In the genomic region with DNA sequence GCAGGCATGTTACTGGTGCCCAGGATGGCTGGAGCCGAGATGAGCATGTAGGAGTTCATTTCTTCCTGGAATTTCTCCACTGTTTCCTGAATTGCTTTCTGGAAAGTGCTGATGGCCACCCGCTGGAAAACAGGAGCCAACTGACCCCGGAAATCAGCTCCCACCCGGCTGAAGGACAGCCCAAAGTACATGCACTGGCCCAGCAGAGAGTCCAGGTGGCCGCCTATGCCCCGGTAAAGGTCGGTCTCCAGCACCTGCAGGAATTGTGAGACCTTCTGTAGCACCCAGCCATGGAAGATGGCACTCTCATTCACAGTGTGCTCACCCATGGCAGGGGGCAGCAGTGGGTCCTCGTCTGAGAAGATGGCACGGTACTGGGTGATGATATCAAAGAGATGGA, we compare ENCODE assay signal across 18 cellular contexts. TPM values are rescaled to one million over a fixed set of nuclear protein-coding genes. Genes with fewer than 3 reads are reported as not detected.
DNase-seq lines count a peak whose midpoint lies in the region; ATAC-seq and TF ChIP-seq lines count a peak whose summit lies in the region.
"Had no signal": no experiment of that assay in that cellular context is flagged by ENCODE, and none has a peak within 500 bp of the region (broad histone marks: within the 10 kb centered on the region; RNA-seq: fewer than 3 reads in every experiment).

No MANE protein-coding gene starts in this region.

- peaks cover 38 to 64% of the 10 kb centered on the region in 2 experiments for H3K79me1 ChIP-seq in IMR-90 (ENCODE audit: low read depth in 1 of 2, low read length in 2 of 2)

- no peaks in the 10 kb centered on the region for H3K9me1 ChIP-seq in IMR-90 (ENCODE audit: insufficient read depth, low read length)

- no peak overlapping the region for H2BK15ac ChIP-seq in IMR-90 (ENCODE audit: low read depth, low read length)

- H3K4me1 ChIP-seq in IMR-90 (ENCODE audit: control insufficient read depth, insufficient read depth, low read length) (peaks cover 3% of the 10 kb centered on the region), upper lobe of right lung (peaks cover 16% of the 10 kb centered on the region)
- H3K4me1 ChIP-seq: BE2C had no signal

- no peak overlapping the region for H3K4me3 ChIP-seq in IMR-90 (ENCODE audit: insufficient read depth, low read depth, low read length)
- H3K4me3 ChIP-seq in upper lobe of right lung, result no peak overlapping the region
- H3K4me3 ChIP-seq: GM23248, HAP-1 had no signal

- peaks cover 37% of the 10 kb centered on the region for H3K36me3 ChIP-seq in IMR-90 (ENCODE audit: control insufficient read depth, insufficient read depth, low read length)
- H3K36me3 ChIP-seq in upper lobe of right lung, result peaks cover 52% of the 10 kb centered on the region

- H3K23ac ChIP-seq in IMR-90 (ENCODE audit: low read depth, low read length), result no peak overlapping the region

- intact Hi-C loops in CD4-positive, alpha-beta T cell (cut with DNase I, micrococcal nuclease), result loop anchor here (10.0 kb wide), 3 partner anchors 50 to 1190 kb away; partner anchors contain the start of genes COG4 (in 1 of the 2), EXOSC6 (in 1 of the 2), SF3B3 (in 1 of the 2) and TERF2 (in 1 of the 2)
- intact Hi-C loops in IMR-90 (cut with micrococcal nuclease) (no loop called here), upper lobe of right lung (cut with DNase I) (no loop called here)

- no peak for ATAC-seq in CD4-positive, alpha-beta T cell (ENCODE audit: poor library complexity)
- no peak for ATAC-seq in IMR-90 (ENCODE audit: low read depth)
- no peak for ATAC-seq in upper lobe of right lung

- H4K91ac ChIP-seq in IMR-90 (ENCODE audit: insufficient read depth, low read depth, low read length), result no peak overlapping the region

- no peak overlapping the region for H3K27ac Mint-ChIP-seq in CD4-positive, alpha-beta T cell
- no peak overlapping the region for H3K27ac Mint-ChIP-seq in neural crest cell (ENCODE audit: unreplicated experiment)

- no peaks in the 10 kb centered on the region for H3K9me3 ChIP-seq in CD4-positive, alpha-beta T cell (ENCODE audit: control insufficient read depth, low read length)
- H3K9me3 ChIP-seq in IMR-90 (ENCODE audit: control insufficient read depth, insufficient read depth, low read length) (no peaks in the 10 kb centered on the region), upper lobe of right lung (no peaks in the 10 kb centered on the region)
- H3K9me3 ChIP-seq: BE2C, HAP-1 had no signal

- H4K8ac ChIP-seq in IMR-90 (ENCODE audit: low read depth in 2 of 2, low read length in 2 of 2), result no peak overlapping the region

- peaks cover 46% of the 10 kb centered on the region for H3K36me3 Mint-ChIP-seq in CD4-positive, alpha-beta T cell (ENCODE audit: low read depth)
- H3K36me3 Mint-ChIP-seq in neural crest cell (ENCODE audit: low read depth), result peaks cover 17% of the 10 kb centered on the region

- peaks cover 2% of the 10 kb centered on the region for H4K20me1 ChIP-seq in IMR-90 (ENCODE audit: insufficient read depth, low read length)

- no peak overlapping the region for H3K4ac ChIP-seq in IMR-90 (ENCODE audit: low read depth, low read length)

- TF ChIP-seq POLR2A in IMR-90 (IDR thresholded peaks at IDR 0.05; ENCODE audit: low read depth, low read length), result no peak

- no peak for DNase-seq in CD4-positive, alpha-beta T cell
- no peak for DNase-seq in IMR-90
- no peak for DNase-seq in neural crest cell (ENCODE audit: low read depth, low spot score)
- peak; percentile 40 for DNase-seq in upper lobe of right lung
- DNase-seq in activated CD8-positive, alpha-beta memory T cell treated with anti-CD3 and anti-CD28 coated beads for 24 hours, result no peak
- no peak for DNase-seq in effector CD8-positive, alpha-beta T cell (lab: John Stamatoyannopoulos, UW)
- DNase-seq: ACHN; BE2C; C1 segment of cervical spinal cord; CD4-positive, alpha-beta memory T cell; DMS153; DMS79; GDM1; GM23248 had no signal

- peaks cover 53% of the 10 kb centered on the region for H3K4me1 Mint-ChIP-seq in CD4-positive, alpha-beta T cell (ENCODE audit: low read depth)
- H3K4me1 Mint-ChIP-seq in neural crest cell, result peaks cover 15% of the 10 kb centered on the region

- in situ Hi-C loops in IMR-90 (cut with MboI; ENCODE audit: low sequenced_read_pairs), result no loop called here

- 99% methylated on average over 8 of the region's 9 CpGs; no CpG with 5 or more reads in 1 of the 2 experiments for WGBS in IMR-90 (ENCODE audit: extremely low coverage in 2 of 2, insufficient read length in 1 of 2), 2 experiments

- no peak overlapping the region for H3K27ac ChIP-seq in CD4-positive, alpha-beta T cell (ENCODE audit: low read depth, low read length)
- H3K27ac ChIP-seq in IMR-90 (ENCODE audit: insufficient read depth, low read length), result no peak overlapping the region
- no peak overlapping the region for H3K27ac ChIP-seq in upper lobe of right lung
- H3K27ac ChIP-seq: GM23248 had no signal

- CTCF ChIA-PET in CD4-positive, alpha-beta T cell (lab: Charles Lee), result no interaction called here
- CTCF ChIA-PET in IMR-90 (lab: Yijun Ruan, JAX), result no interaction called here

- no peak overlapping the region for H2AFZ ChIP-seq in IMR-90 (replicated peaks; ENCODE audit: low read length, poor library complexity)
- H2AFZ ChIP-seq: GM23248 had no signal

- H3K18ac ChIP-seq in IMR-90 (ENCODE audit: low read depth, low read length), result no peak overlapping the region

- H2AK9ac ChIP-seq in IMR-90 (replicated peaks; ENCODE audit: low read depth, low read length, poor library complexity), result no peak overlapping the region

- no peak overlapping the region for H3K4me2 ChIP-seq in IMR-90 (ENCODE audit: low read depth, low read length)

- H2BK20ac ChIP-seq in IMR-90 (ENCODE audit: low read depth, low read length), result no peak overlapping the region

- POLR2A ChIA-PET in CD4-positive, alpha-beta T cell (lab: Charles Lee), result no interaction called here
- POLR2A ChIA-PET in IMR-90 (lab: Charles Lee; ENCODE audit: unreplicated experiment), result no interaction called here

- no peak for TF ChIP-seq RAD21 in IMR-90 (IDR thresholded peaks at IDR 0.05; ENCODE audit: low read length)

- H3K56ac ChIP-seq in IMR-90 (ENCODE audit: extremely low read depth, insufficient read depth, low read length), result no peak overlapping the region

- no peaks in the 10 kb centered on the region for H3K27me3 Mint-ChIP-seq in CD4-positive, alpha-beta T cell
- no peaks in the 10 kb centered on the region for H3K27me3 Mint-ChIP-seq in neural crest cell (ENCODE audit: low read depth)
- H3K27me3 Mint-ChIP-seq: CD4-positive, alpha-beta memory T cell had no signal

- no peak overlapping the region for H2BK120ac ChIP-seq in IMR-90 (ENCODE audit: low read depth, low read length)

- no peak overlapping the region for H2BK5ac ChIP-seq in IMR-90 (ENCODE audit: low read depth, low read length, poor library complexity, severe bottlenecking)

- no peaks in the 10 kb centered on the region for H3K27me3 ChIP-seq in CD4-positive, alpha-beta T cell (ENCODE audit: control insufficient read depth, insufficient read depth, low read length)
- H3K27me3 ChIP-seq in IMR-90 (ENCODE audit: control insufficient read depth, insufficient read depth, low read length) (no peaks in the 10 kb centered on the region), upper lobe of right lung (no peaks in the 10 kb centered on the region)
- H3K27me3 ChIP-seq: BE2C had no signal

- peak overlapping the region; percentile 2 for H3K4me3 Mint-ChIP-seq in CD4-positive, alpha-beta T cell
- H3K4me3 Mint-ChIP-seq in neural crest cell, result peak overlapping the region; percentile 62

- TSS peak; percentile 72 for BruUV-seq in IMR-90 (replicated peaks; lab: Mats Ljungman, UMichigan)

- dilution Hi-C loops in IMR-90 (cut with HindIII; ENCODE audit: low sequenced_read_pairs, unreplicated experiment), result no loop called here

- H3K9me3 Mint-ChIP-seq in CD4-positive, alpha-beta T cell, result no peaks in the 10 kb centered on the region
- no peaks in the 10 kb centered on the region for H3K9me3 Mint-ChIP-seq in neural crest cell
- H3K9me3 Mint-ChIP-seq: CD4-positive, alpha-beta memory T cell had no signal

- no peak overlapping the region for H2AK5ac ChIP-seq in IMR-90 (ENCODE audit: low read depth, low read length)

- H3K14ac ChIP-seq in IMR-90 (replicated peaks; ENCODE audit: low read depth, low read length), result no peak overlapping the region

- H4K5ac ChIP-seq in IMR-90 (ENCODE audit: low read depth, low read length), result no peak overlapping the region

- no peak overlapping the region for H3K9ac ChIP-seq in IMR-90 (ENCODE audit: low read depth, low read length)
- H3K9ac ChIP-seq: GM23248 had no signal

- no peak for TF ChIP-seq CTCF in CD4-positive, alpha-beta T cell (IDR thresholded peaks at IDR 0.05)
- TF ChIP-seq CTCF in IMR-90 (conservative IDR thresholded peaks at IDR 0.05; ENCODE audit: low read depth, low read length) (no peak), neural crest cell (conservative IDR thresholded peaks at IDR 0.05) (no peak), upper lobe of right lung (IDR thresholded peaks at IDR 0.05) (no peak)

RNA-seq across cellular contexts. Expression of gene PDF, which starts 4.3 kb away (rescaled TPM):
- 1 to 10 TPM; 2.8 to 2.9 TPM for total RNA-seq in CD4-positive, alpha-beta T cell
- total RNA-seq in IMR-90 (2012; rRNA removed) (4.5 and 7.5 TPM in 2 replicates), neural crest cell (19.4 and 20.1 TPM in 2 replicates), upper lobe of right lung (8.8 TPM)
- 6.4 and 7.6 TPM in 2 replicates for polyA plus RNA-seq in IMR-90 (2012; rRNA removed)
- polyA plus RNA-seq in IMR-90 (2012; cell fraction: cytosol; rRNA removed), result 10.9 and 17.5 TPM in 2 replicates
- polyA plus RNA-seq in IMR-90 (2012; cell fraction: nucleus; rRNA removed; ENCODE audit: low replicate concordance), result 6.6 and 10.2 TPM in 2 replicates

RNA-seq across cellular contexts. Expression of gene COG8, which starts 4.7 kb away (rescaled TPM):
- 10 to 100 TPM; 18.4 to 19.3 TPM for total RNA-seq in CD4-positive, alpha-beta T cell
- total RNA-seq in IMR-90 (2012; rRNA removed), result 19.4 and 26.2 TPM in 2 replicates
- 22.8 and 23.4 TPM in 2 replicates for polyA plus RNA-seq in IMR-90 (2012; rRNA removed)
- 16.0 and 27.1 TPM in 2 replicates for polyA plus RNA-seq in IMR-90 (2012; cell fraction: cytosol; rRNA removed)
- 19.7 and 25.4 TPM in 2 replicates for polyA plus RNA-seq in IMR-90 (2012; cell fraction: nucleus; rRNA removed; ENCODE audit: low replicate concordance)
- total RNA-seq in neural crest cell, result 64.2 and 67.6 TPM in 2 replicates
- total RNA-seq in upper lobe of right lung, result 32.3 TPM

RNA-seq across cellular contexts. Expression of gene NIP7, which starts 4.9 kb away (rescaled TPM):
- total RNA-seq in CD4-positive, alpha-beta T cell, result 10 to 100 TPM; 36.7 to 38.2 TPM
- 28.3 and 40.5 TPM in 2 replicates for total RNA-seq in IMR-90 (2012; rRNA removed)
- 10.6 and 14.0 TPM in 2 replicates for polyA plus RNA-seq in IMR-90 (2012; rRNA removed)
- 3.4 and 16.1 TPM in 2 replicates for polyA plus RNA-seq in IMR-90 (2012; cell fraction: cytosol; rRNA removed)
- 3.0 and 8.0 TPM in 2 replicates for polyA plus RNA-seq in IMR-90 (2012; cell fraction: nucleus; rRNA removed; ENCODE audit: low replicate concordance)
- 42.0 and 42.3 TPM in 2 replicates for total RNA-seq in neural crest cell
- total RNA-seq in upper lobe of right lung, result 20.8 TPM

RNA-seq across cellular contexts. Expression of gene TMED6, which starts 16.9 kb away (rescaled TPM):
- total RNA-seq in CD4-positive, alpha-beta T cell, result 1 to 10 TPM; 1.5 to 2.1 TPM
- total RNA-seq in IMR-90 (2012; rRNA removed), result not detected in 2 replicates
- polyA plus RNA-seq in IMR-90 (2012; rRNA removed), result 0.10 and 0.20 TPM in 2 replicates
- not detected in 2 replicates for polyA plus RNA-seq in IMR-90 (2012; cell fraction: cytosol; rRNA removed)
- polyA plus RNA-seq in IMR-90 (2012; cell fraction: nucleus; rRNA removed; ENCODE audit: low replicate concordance), result 0.08 and 0.73 TPM in 2 replicates
- 0.56 and 0.82 TPM in 2 replicates for total RNA-seq in neural crest cell
- 0.69 TPM for total RNA-seq in upper lobe of right lung
- total RNA-seq: Daoy, GM23248, H4, HT-29 had no signal

RNA-seq across cellular contexts. Expression of gene VPS4A, which starts 23.5 kb away (rescaled TPM):
- 10 to 100 TPM; 57.8 to 62.4 TPM for total RNA-seq in CD4-positive, alpha-beta T cell
- total RNA-seq in IMR-90 (2012; rRNA removed) (23.3 and 25.3 TPM in 2 replicates), neural crest cell (35.3 and 36.5 TPM in 2 replicates), upper lobe of right lung (28.9 TPM)
- polyA plus RNA-seq in IMR-90 (2012; rRNA removed), result 23.3 and 25.2 TPM in 2 replicates
- polyA plus RNA-seq in IMR-90 (2012; cell fraction: cytosol; rRNA removed), result 21.9 TPM in 2 replicates
- 43.1 and 50.4 TPM in 2 replicates for polyA plus RNA-seq in IMR-90 (2012; cell fraction: nucleus; rRNA removed; ENCODE audit: low replicate concordance)

Comparison
In these comparisons a context has a peak if more than half of its experiments do, and no peak if none do; other contexts are left out.
1. intact Hi-C loops: an anchor here in CD4-positive, alpha-beta T cell (10.0 kb wide); none called in IMR-90 and upper lobe of right lung.